In the genomic region with DNA sequence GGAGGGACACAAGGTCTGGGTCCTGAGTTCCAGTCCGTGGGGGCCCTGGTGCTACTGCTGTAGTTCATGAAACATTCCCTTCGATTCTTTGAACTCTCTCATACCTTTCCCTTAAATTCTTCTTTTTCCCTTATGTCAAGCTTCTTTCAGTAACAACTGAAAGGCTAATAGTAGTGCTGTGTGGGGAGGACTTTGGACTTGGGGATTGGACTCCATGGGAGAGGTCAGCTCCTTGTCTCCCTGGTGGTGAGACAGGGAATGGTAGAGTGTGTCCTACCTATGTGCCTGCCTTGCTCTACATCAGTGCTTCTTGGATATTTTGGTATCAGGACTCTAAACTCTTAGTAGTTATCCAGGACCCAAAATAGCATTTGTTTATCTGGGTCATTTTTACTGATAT, we compare ENCODE assay signal across 15 cellular contexts.
"Had no signal": no experiment of that assay in that cellular context is flagged by ENCODE, and none has a peak within 500 bp of the region (broad histone marks: within the 10 kb centered on the region; RNA-seq: fewer than 3 reads in every experiment).

No MANE protein-coding gene starts in this region.

- H3K36me3 Mint-ChIP-seq: activated naive CD4-positive, alpha-beta T cell treated with anti-CD3 and anti-CD28 coated beads, Interleukin-2, amount 10 ng/mL, durations not matched to agents 7 days and 5 days had no signal

- H3K4me3 ChIP-seq: gastroesophageal sphincter, ovary had no signal

- ATAC-seq: activated T-helper 17 cell treated with anti-CD3 and anti-CD28 coated beads, Interleukin-2, amount 50 U/mL, for 72 hours; gastroesophageal sphincter; left cardiac atrium had no signal

- H3K4me1 Mint-ChIP-seq: activated CD4-positive, alpha-beta T cell treated with anti-CD3 and anti-CD28 coated beads, Interleukin-2, amount 10 ng/mL, durations not matched to agents 24 days and 14 days; activated naive CD4-positive, alpha-beta T cell treated with anti-CD3 and anti-CD28 coated beads, Interleukin-2, amount 10 ng/mL, durations not matched to agents 7 days and 5 days; activated T-helper 17 cell treated with anti-CD3 and anti-CD28 coated beads, Interleukin-2, amount 50 U/mL, for 72 hours had no signal

- H3K9me2 ChIP-seq: SK-N-SH had no signal

- H3K9me3 Mint-ChIP-seq: activated B cell treated with CpG ODN at 0.5 μM for 24 hours; activated CD4-positive, alpha-beta T cell treated with anti-CD3 and anti-CD28 coated beads, Interleukin-2, amount 10 ng/mL, durations not matched to agents 24 days and 14 days; activated naive CD4-positive, alpha-beta T cell treated with anti-CD3 and anti-CD28 coated beads, Interleukin-2, amount 10 ng/mL, durations not matched to agents 7 days and 5 days; activated T-helper 17 cell treated with anti-CD3 and anti-CD28 coated beads, Interleukin-2, amount 50 U/mL, for 72 hours had no signal

- H3K9ac ChIP-seq: SK-N-SH had no signal

- H3K27ac ChIP-seq: gastroesophageal sphincter, ovary had no signal

- H3K36me3 ChIP-seq: gastroesophageal sphincter, ovary had no signal

- H3K9me3 ChIP-seq: gastroesophageal sphincter, ovary, SK-N-SH had no signal

- H3K27me3 ChIP-seq: gastroesophageal sphincter, ovary had no signal

- H3K4me3 Mint-ChIP-seq: activated B cell treated with CpG ODN at 0.5 μM for 24 hours; activated CD4-positive, alpha-beta T cell treated with anti-CD3 and anti-CD28 coated beads, Interleukin-2, amount 10 ng/mL, durations not matched to agents 24 days and 14 days; activated naive CD4-positive, alpha-beta T cell treated with anti-CD3 and anti-CD28 coated beads, Interleukin-2, amount 10 ng/mL, durations not matched to agents 7 days and 5 days; activated T-helper 17 cell treated with anti-CD3 and anti-CD28 coated beads, Interleukin-2, amount 50 U/mL, for 72 hours; nephron progenitor cell had no signal

- H3K27ac Mint-ChIP-seq: activated B cell treated with CpG ODN at 0.5 μM for 24 hours; activated CD4-positive, alpha-beta T cell treated with anti-CD3 and anti-CD28 coated beads, Interleukin-2, amount 10 ng/mL, durations not matched to agents 24 days and 14 days; activated naive CD4-positive, alpha-beta T cell treated with anti-CD3 and anti-CD28 coated beads, Interleukin-2, amount 10 ng/mL, durations not matched to agents 7 days and 5 days; activated T-helper 17 cell treated with anti-CD3 and anti-CD28 coated beads, Interleukin-2, amount 50 U/mL, for 72 hours; nephron progenitor cell had no signal

- DNase-seq: activated B cell treated with CpG ODN at 0.5 μM for 24 hours; activated CD4-positive, alpha-beta T cell treated with anti-CD3 and anti-CD28 coated beads, Interleukin-2, amount 10 ng/mL, durations not matched to agents 24 days and 14 days; activated naive CD4-positive, alpha-beta T cell treated with anti-CD3 and anti-CD28 coated beads, Interleukin-2, amount 10 ng/mL, durations not matched to agents 7 days and 5 days; activated T-cell treated with anti-CD3 and anti-CD28 coated beads for 4 hours; caudate nucleus; cortex of kidney; effector CD8-positive, alpha-beta T cell; left cardiac atrium; nephron progenitor cell; ovary; SK-N-SH; stimulated activated CD4-positive, alpha-beta T cell treated with anti-CD3 and anti-CD28 coated beads, Interleukin-15, amount 100 ng/mL, for 24 hours; stimulated activated CD4-positive, alpha-beta T cell treated with anti-CD3 and anti-CD28 coated beads, Interleukin-4, amount 100 ng/mL, for 4 hours had no signal

- H3K4me1 ChIP-seq: gastroesophageal sphincter had no signal

- H3K27me3 Mint-ChIP-seq: activated B cell treated with CpG ODN at 0.5 μM for 24 hours; activated T-helper 17 cell treated with anti-CD3 and anti-CD28 coated beads, Interleukin-2, amount 50 U/mL, for 72 hours had no signal

- H3K4me2 ChIP-seq: SK-N-SH had no signal
